Comparison of ENCODE assay signal across 17 cellular contexts in the genomic region with DNA sequence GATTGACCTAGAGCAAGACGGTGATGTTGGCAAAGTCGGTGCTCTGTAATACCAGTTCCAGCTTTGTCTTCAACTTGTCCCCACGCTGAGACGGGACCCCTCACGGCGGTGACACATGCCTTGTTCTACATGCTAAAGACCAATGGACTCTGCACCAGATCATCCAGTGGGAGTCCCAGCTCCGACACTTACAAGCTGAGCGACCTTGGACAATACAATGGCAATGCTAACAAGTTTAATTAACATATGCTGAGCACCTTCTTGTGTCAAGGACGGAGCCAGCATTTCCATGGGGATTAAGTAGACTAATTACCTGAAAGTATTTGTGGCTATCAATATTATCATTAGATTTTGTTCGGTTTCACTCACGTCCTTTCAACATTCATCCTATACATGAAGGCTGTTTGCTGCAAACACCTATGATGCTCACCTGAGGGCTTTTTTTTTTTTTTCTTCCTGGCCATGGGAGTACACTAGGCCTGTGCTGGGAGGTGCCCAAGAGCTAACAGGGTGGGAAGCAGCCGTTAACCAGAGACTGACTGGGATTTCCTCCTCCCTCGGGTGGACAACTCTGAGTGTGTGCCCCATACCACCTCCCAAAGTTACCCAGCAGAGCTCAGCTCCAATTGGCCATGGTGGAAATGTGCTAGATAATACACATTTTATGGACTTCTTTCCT.
"Had no signal": no experiment of that assay in that cellular context is flagged by ENCODE, and none has a peak within 500 bp of the region (broad histone marks: within the 10 kb centered on the region; RNA-seq: fewer than 3 reads in every experiment).

No MANE protein-coding gene starts in this region.

- H3K4me1 ChIP-seq: esophagus muscularis mucosa, gastrocnemius medialis, heart right ventricle, right atrium auricular region, sigmoid colon, stomach, transverse colon had no signal

- H3K4me3 ChIP-seq: esophagus muscularis mucosa, gastrocnemius medialis, heart right ventricle, ovary, right atrium auricular region, sigmoid colon, skin epidermis, stomach, thoracic aorta, transverse colon had no signal

- H3K27ac ChIP-seq: esophagus muscularis mucosa, gastrocnemius medialis, heart right ventricle, ovary, right atrium auricular region, sigmoid colon, skin epidermis, stomach, thoracic aorta, transverse colon had no signal

- H3K27me3 ChIP-seq: ovary, right atrium auricular region, sigmoid colon, transverse colon had no signal

- DNase-seq: effector memory CD4-positive, alpha-beta T cell; gastrocnemius medialis; heart right ventricle; islet precursor cell; mammary epithelial cell; natural killer cell; ovary; sigmoid colon; stimulated activated CD4-positive, alpha-beta T cell treated with anti-CD3 and anti-CD28 coated beads, Interleukin-2, amount 100 ng/mL, for 24 hours; stimulated activated CD4-positive, alpha-beta T cell treated with anti-CD3 and anti-CD28 coated beads, Interleukin-4, amount 100 ng/mL, for 4 hours; stimulated activated naive B cell treated with anti-CD40 and anti-IgM and Interleukin-4, amounts not matched to agents 10 μg/mL and 1 μg/mL and 100 μg/mL, for 72 hours; stomach; transverse colon had no signal

- H3K9me3 ChIP-seq: esophagus muscularis mucosa, gastrocnemius medialis, heart right ventricle, ovary, right atrium auricular region, sigmoid colon, stomach, thoracic aorta, transverse colon had no signal

- H3K36me3 ChIP-seq: esophagus muscularis mucosa, gastrocnemius medialis, heart right ventricle, ovary, right atrium auricular region, sigmoid colon, stomach, thoracic aorta, transverse colon had no signal
